9 cellular contexts compared by ENCODE assay signal in the genomic region with DNA sequence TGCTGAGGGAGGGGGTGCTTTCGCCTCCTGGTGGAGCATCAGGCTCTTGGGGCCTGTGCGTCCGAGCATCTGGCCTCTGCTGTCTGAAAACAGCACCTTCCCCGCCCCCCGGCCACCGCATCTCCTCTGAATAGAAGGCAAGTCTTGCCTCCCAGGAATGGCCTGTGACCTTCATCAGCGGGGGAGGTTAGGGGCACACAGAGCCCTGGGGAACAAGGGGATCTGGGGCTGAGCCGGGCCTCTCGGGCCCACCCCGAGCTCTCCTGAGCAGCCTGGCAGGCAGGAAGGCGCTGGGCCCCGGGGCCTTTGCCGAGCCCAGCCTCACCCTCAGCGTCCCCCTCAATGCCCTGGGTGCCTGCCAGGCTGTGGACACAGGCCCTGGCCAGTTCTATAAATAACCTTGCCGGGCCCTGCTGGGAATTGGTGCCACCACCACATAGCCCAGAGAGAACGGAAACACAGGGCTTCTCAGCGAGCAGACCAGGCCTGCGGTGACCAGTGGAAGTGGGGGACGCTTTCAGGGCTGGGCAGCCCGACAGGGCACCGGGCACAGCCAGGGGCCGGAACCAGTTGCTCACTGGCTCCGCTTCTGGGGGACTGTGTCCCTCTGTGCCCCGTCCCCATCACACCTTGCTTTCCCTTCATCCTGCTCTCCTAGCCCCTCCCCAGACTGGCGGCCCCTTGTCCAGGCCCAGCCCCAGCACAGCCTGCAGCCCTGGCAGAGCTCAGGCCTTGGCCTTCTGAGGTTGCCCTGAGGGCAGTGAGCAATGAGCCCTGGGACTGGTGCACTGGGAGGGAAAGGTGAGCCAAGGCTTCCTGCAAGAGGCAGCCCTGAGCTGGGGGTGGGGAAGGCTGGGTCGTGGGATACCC. TPM values are rescaled to one million over a fixed set of nuclear protein-coding genes. Genes with fewer than 3 reads are reported as not detected.
A peak's percentile ranks its signal among the peaks of the same experiment; 100 is the strongest.
DNase-seq lines count a peak whose midpoint lies in the region; ATAC-seq and TF ChIP-seq lines count a peak whose summit lies in the region.
"Had no signal": no experiment of that assay in that cellular context is flagged by ENCODE, and none has a peak within 500 bp of the region (broad histone marks: within the 10 kb centered on the region; RNA-seq: fewer than 3 reads in every experiment).

No MANE protein-coding gene starts in this region.

- POLR2A ChIA-PET in activated CD4-positive, alpha-beta memory T cell treated with anti-CD3 and anti-CD28 coated beads, Interleukin-2, amount 10 ng/mL, durations not matched to agents 7 days and 5 days (lab: Charles Lee), result interaction anchor here (0.8 to 1.6 kb wide), 7 partner anchors 8 to 231 kb away, joined by 3 to 6 read pairs (median 4); a partner anchor contains a TSS

- H3K27ac ChIP-seq in WERI-Rb-1, result no peak overlapping the region

- H3K36me3 Mint-ChIP-seq in CD14-positive monocyte, result peaks cover 18 to 60% of the 10 kb centered on the region in 2 donors
- H3K36me3 Mint-ChIP-seq in activated CD4-positive, alpha-beta memory T cell treated with anti-CD3 and anti-CD28 coated beads, Interleukin-2, amount 10 ng/mL, durations not matched to agents 7 days and 5 days (ENCODE audit: low read depth), result peaks cover 13% of the 10 kb centered on the region

- no peak overlapping the region for H3K27ac Mint-ChIP-seq in CD14-positive monocyte
- peak overlapping the region; percentile 21 for H3K27ac Mint-ChIP-seq in activated CD4-positive, alpha-beta memory T cell treated with anti-CD3 and anti-CD28 coated beads, Interleukin-2, amount 10 ng/mL, durations not matched to agents 7 days and 5 days

- no peak overlapping the region for H3K4me3 ChIP-seq in WERI-Rb-1 (ENCODE audit: low read depth, low read length)

- H3K4me1 Mint-ChIP-seq in CD14-positive monocyte, result peaks cover 29% of the 10 kb centered on the region
- peaks cover 34% of the 10 kb centered on the region for H3K4me1 Mint-ChIP-seq in activated CD4-positive, alpha-beta memory T cell treated with anti-CD3 and anti-CD28 coated beads, Interleukin-2, amount 10 ng/mL, durations not matched to agents 7 days and 5 days

- H3K36me3 ChIP-seq in WERI-Rb-1, result peaks cover 47% of the 10 kb centered on the region

- H3K9me3 Mint-ChIP-seq in CD14-positive monocyte, result no peaks in the 10 kb centered on the region
- no peaks in the 10 kb centered on the region for H3K9me3 Mint-ChIP-seq in activated CD4-positive, alpha-beta memory T cell treated with anti-CD3 and anti-CD28 coated beads, Interleukin-2, amount 10 ng/mL, durations not matched to agents 7 days and 5 days

- H3K27me3 Mint-ChIP-seq in CD14-positive monocyte (ENCODE audit: low read depth in 3 of 3), result peaks cover 0 to 3% (median 0%) of the 10 kb centered on the region in 3 donors
- no peaks in the 10 kb centered on the region for H3K27me3 Mint-ChIP-seq in activated CD4-positive, alpha-beta memory T cell treated with anti-CD3 and anti-CD28 coated beads, Interleukin-2, amount 10 ng/mL, durations not matched to agents 7 days and 5 days

- CTCF ChIA-PET in activated CD4-positive, alpha-beta memory T cell treated with anti-CD3 and anti-CD28 coated beads, Interleukin-2, amount 10 ng/mL, durations not matched to agents 7 days and 5 days (lab: Charles Lee), result interaction anchor here (1.4 to 1.5 kb wide), 2 partner anchors 26 to 151 kb away, joined by 3 to 7 read pairs; a partner anchor contains a TSS

- no peak for TF ChIP-seq CTCF in CD14-positive monocyte (IDR thresholded peaks at IDR 0.05)
- TF ChIP-seq CTCF in WERI-Rb-1 (IDR thresholded peaks at IDR 0.05; ENCODE audit: low read depth, low read length), result no peak

- no peaks in the 10 kb centered on the region for H3K9me3 ChIP-seq in WERI-Rb-1 (ENCODE audit: severe bottlenecking)

- no peak overlapping the region for H3K4me3 Mint-ChIP-seq in CD14-positive monocyte
- no peak overlapping the region for H3K4me3 Mint-ChIP-seq in activated CD4-positive, alpha-beta memory T cell treated with anti-CD3 and anti-CD28 coated beads, Interleukin-2, amount 10 ng/mL, durations not matched to agents 7 days and 5 days

- peak; percentile 80 for ATAC-seq in Right ventricle myocardium superior (ENCODE audit: poor library complexity)

- no peaks in the 10 kb centered on the region for H3K27me3 ChIP-seq in WERI-Rb-1 (ENCODE audit: insufficient read depth, low read depth, severe bottlenecking)

- intact Hi-C loops in CD14-positive monocyte (cut with micrococcal nuclease), result no loop called here
- intact Hi-C loops in Right ventricle myocardium superior (cut with DNase I), result no loop called here

- DNase-seq in CD14-positive monocyte (ENCODE audit: low spot score) (peak; percentile 46), Right ventricle myocardium superior (peak; percentile 84), putamen (ENCODE audit: low spot score) (peak; percentile 66), activated gamma-delta T cell (lab: John Stamatoyannopoulos, UW) (no peak), WERI-Rb-1 (no peak), DMS153 (lab: John Stamatoyannopoulos, UW) (no peak)
- DNase-seq in activated CD4-positive, alpha-beta memory T cell treated with anti-CD3 and anti-CD28 coated beads, Interleukin-2, amount 10 ng/mL, durations not matched to agents 7 days and 5 days, result no peak
- DNase-seq in activated effector memory CD4-positive, alpha-beta T cell treated with Interleukin-2 at 50 U/mL for 16 hours, result no peak
- DNase-seq: DMS53 had no signal

RNA-seq across cellular contexts. Expression of a gene that starts 9.5 kb away (rescaled TPM):
- polyA plus RNA-seq in CD14-positive monocyte, result 10 to 100 TPM in 1 of 2 donors, 1 to 10 TPM in 1; 6.2 to 15.4 TPM
- 10 to 100 TPM; 84.2 to 85.1 TPM for total RNA-seq in activated CD4-positive, alpha-beta memory T cell treated with anti-CD3 and anti-CD28 coated beads, Interleukin-2, amount 10 ng/mL, durations not matched to agents 7 days and 5 days
- 54.8 TPM for total RNA-seq in Right ventricle myocardium superior

RNA-seq across cellular contexts. Expression of a gene that starts 22.7 kb away (rescaled TPM):
- not detected for polyA plus RNA-seq in CD14-positive monocyte
- total RNA-seq in activated CD4-positive, alpha-beta memory T cell treated with anti-CD3 and anti-CD28 coated beads, Interleukin-2, amount 10 ng/mL, durations not matched to agents 7 days and 5 days, result under 1 TPM; 0.35 to 0.55 TPM
- total RNA-seq in Right ventricle myocardium superior, result 1.1 TPM

RNA-seq across cellular contexts. Expression of a gene that starts 26.5 kb away (rescaled TPM):
- polyA plus RNA-seq in CD14-positive monocyte, result 100 to 1,000 TPM; 143 to 160 TPM
- 100 to 1,000 TPM; 171 to 173 TPM for total RNA-seq in activated CD4-positive, alpha-beta memory T cell treated with anti-CD3 and anti-CD28 coated beads, Interleukin-2, amount 10 ng/mL, durations not matched to agents 7 days and 5 days
- 692 TPM for total RNA-seq in Right ventricle myocardium superior

RNA-seq across cellular contexts. Expression of a gene that starts 33.3 kb away (rescaled TPM):
- 10 to 100 TPM in 1 of 2 donors, 1 to 10 TPM in 1; 5.6 to 11.0 TPM for polyA plus RNA-seq in CD14-positive monocyte
- 10 to 100 TPM; 86.2 to 88.6 TPM for total RNA-seq in activated CD4-positive, alpha-beta memory T cell treated with anti-CD3 and anti-CD28 coated beads, Interleukin-2, amount 10 ng/mL, durations not matched to agents 7 days and 5 days
- 54.1 TPM for total RNA-seq in Right ventricle myocardium superior

RNA-seq across cellular contexts. Expression of a gene that starts 41.0 kb away (rescaled TPM):
- 1 to 10 TPM in 1 of 2 donors, under 1 TPM in 1; 0.71 to 2.6 TPM for polyA plus RNA-seq in CD14-positive monocyte
- 10 to 100 TPM; 94.4 to 98.2 TPM for total RNA-seq in activated CD4-positive, alpha-beta memory T cell treated with anti-CD3 and anti-CD28 coated beads, Interleukin-2, amount 10 ng/mL, durations not matched to agents 7 days and 5 days
- total RNA-seq in Right ventricle myocardium superior, result 15.1 TPM

Comparison
In these comparisons a context has a peak if more than half of its experiments do, and no peak if none do; other contexts are left out.
1. DNase-seq: peak in CD14-positive monocyte (single experiment), Right ventricle myocardium superior (single experiment) and putamen (single experiment); none in activated CD4-positive, alpha-beta memory T cell treated with anti-CD3 and anti-CD28 coated beads, Interleukin-2, amount 10 ng/mL, durations not matched to agents 7 days and 5 days (single experiment), activated effector memory CD4-positive, alpha-beta T cell treated with Interleukin-2 at 50 U/mL for 16 hours (single experiment), activated gamma-delta T cell (single experiment), WERI-Rb-1 (single experiment) and DMS153 (single experiment).